In the genomic region with DNA sequence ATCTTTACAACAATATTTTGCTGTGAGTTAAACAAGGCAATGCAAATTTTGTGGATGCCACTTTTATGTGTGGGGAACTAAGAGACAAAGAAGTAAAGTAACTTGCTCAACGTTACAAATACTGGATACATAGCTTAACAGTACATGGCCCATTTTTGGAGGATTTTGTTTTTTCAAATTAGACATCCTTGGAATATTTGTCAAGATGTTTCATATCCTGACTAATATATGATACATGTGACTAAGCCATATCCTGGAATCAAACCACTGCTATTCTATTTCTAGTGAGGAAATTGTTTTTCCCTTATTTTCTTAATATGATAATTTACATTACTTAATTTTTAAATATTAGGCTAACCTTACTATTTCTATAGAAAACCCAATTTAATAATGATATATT, we compare ENCODE assay signal across 28 cellular contexts.
A peak's percentile ranks its signal among the peaks of the same experiment; 100 is the strongest.
DNase-seq lines count a peak whose midpoint lies in the region; ATAC-seq and TF ChIP-seq lines count a peak whose summit lies in the region.
"Had no signal": no experiment of that assay in that cellular context is flagged by ENCODE, and none has a peak within 500 bp of the region (broad histone marks: within the 10 kb centered on the region; RNA-seq: fewer than 3 reads in every experiment).

No MANE protein-coding gene starts in this region.

- no peak overlapping the region for H3K18ac ChIP-seq in mesenchymal stem cell (ENCODE audit: low read depth in 1 of 2, low read length in 2 of 2)

- ATAC-seq in GM23338 (no peak), HG03342 (IDR thresholded peaks at IDR 0.05; ENCODE audit: unreplicated experiment) (no peak), GM19023 (IDR thresholded peaks at IDR 0.05; ENCODE audit: unreplicated experiment) (no peak)
- ATAC-seq: left ventricle myocardium superior; stimulated activated naive B cell treated with anti-CD40 and anti-IgM and Interleukin-4, amounts not matched to agents 10 μg/mL and 1 μg/mL and 100 μg/mL, for 72 hours had no signal

- H3K79me1 ChIP-seq in mesenchymal stem cell (replicated peaks; ENCODE audit: low read length, poor library complexity, severe bottlenecking), result no peaks in the 10 kb centered on the region

- H2BK120ac ChIP-seq in mesenchymal stem cell (ENCODE audit: low read depth, low read length), result no peak overlapping the region

- no peak overlapping the region for H3K27ac Mint-ChIP-seq in GM23338
- H3K27ac Mint-ChIP-seq: CD4-positive, alpha-beta T cell; progenitor cell of endocrine pancreas; stimulated activated naive B cell treated with anti-CD40 and anti-IgM and Interleukin-4, amounts not matched to agents 10 μg/mL and 1 μg/mL and 100 μg/mL, for 72 hours had no signal

- H3K4me3 ChIP-seq in epithelial cell of esophagus (ENCODE audit: low read length) (no peak overlapping the region), mesenchymal stem cell (ENCODE audit: insufficient read depth in 1 of 2, low read depth in 1 of 2, low read length in 2 of 2) (peak overlapping the region in 1 of 2 experiments; percentile 12), MM.1S (ENCODE audit: low read length) (no peak overlapping the region), GM23338 (no peak overlapping the region)
- H3K4me3 ChIP-seq: PC-9, sigmoid colon had no signal

- no CpG with 5 or more reads among the region's 1 CpG for WGBS in mesenchymal stem cell

- no peak overlapping the region for H2AFZ ChIP-seq in mesenchymal stem cell (ENCODE audit: low read depth, low read length)
- no peak overlapping the region for H2AFZ ChIP-seq in MM.1S (ENCODE audit: low read length)
- H2AFZ ChIP-seq in GM23338, result no peak overlapping the region
- H2AFZ ChIP-seq: PC-9 had no signal

- no peak overlapping the region for H2AK5ac ChIP-seq in mesenchymal stem cell (ENCODE audit: low read length, severe bottlenecking)

- H3K36me3 Mint-ChIP-seq in GM23338 (ENCODE audit: low read depth), result no peaks in the 10 kb centered on the region
- H3K36me3 Mint-ChIP-seq: stimulated activated naive B cell treated with anti-CD40 and anti-IgM and Interleukin-4, amounts not matched to agents 10 μg/mL and 1 μg/mL and 100 μg/mL, for 72 hours had no signal

- no peaks in the 10 kb centered on the region for H4K20me1 ChIP-seq in MM.1S (ENCODE audit: insufficient read depth, low read length)
- no peaks in the 10 kb centered on the region for H4K20me1 ChIP-seq in GM23338 (replicated peaks; ENCODE audit: insufficient read depth)

- DNase-seq in ELR (ENCODE audit: low read depth), result peak; percentile 59
- peak; percentile 14 for DNase-seq in NCI-H226
- peak; percentile 5 for DNase-seq in epithelial cell of esophagus (ENCODE audit: low read depth)
- DNase-seq in mesenchymal stem cell, result no peak
- no peak for DNase-seq in MM.1S
- no peak for DNase-seq in GM23338 (ENCODE audit: low spot score)
- DNase-seq: activated CD4-positive, alpha-beta T cell treated with anti-CD3 and anti-CD28 coated beads for 4 hours; activated gamma-delta T cell treated with Interleukin-2 at 50 U/mL for 16 hours; activated T-cell treated with anti-CD3 and anti-CD28 coated beads, Interleukin-2, amount 50 U/mL, for 1 hour; CD4-positive, alpha-beta T cell; effector CD8-positive, alpha-beta T cell; erythroblast; H7; islet precursor cell; left ventricle myocardium superior; NCI-H146; PC-9; SHP77; sigmoid colon; stimulated activated CD4-positive, alpha-beta T cell treated with anti-CD3 and anti-CD28 coated beads, Interleukin-15, amount 100 ng/mL, for 24 hours; stimulated activated naive B cell treated with anti-CD40 and anti-IgM and Interleukin-4, amounts not matched to agents 10 μg/mL and 1 μg/mL and 100 μg/mL, for 72 hours; SW 1271; T-helper 9 cell had no signal

- H3K9me2 ChIP-seq in MM.1S (replicated peaks; ENCODE audit: insufficient read depth, low read length) (no peaks in the 10 kb centered on the region), GM23338 (ENCODE audit: insufficient read depth) (no peaks in the 10 kb centered on the region)

- H3K9ac ChIP-seq in mesenchymal stem cell (ENCODE audit: low read length) (peak overlapping the region; percentile 26), MM.1S (ENCODE audit: low read length) (no peak overlapping the region)
- H3K9ac ChIP-seq: KMS-11 had no signal

- H4K91ac ChIP-seq in mesenchymal stem cell (ENCODE audit: low read length), result no peak overlapping the region

- H3F3A ChIP-seq in MM.1S (ENCODE audit: insufficient read depth, low read length) (no peaks in the 10 kb centered on the region), GM23338 (replicated peaks; ENCODE audit: low read depth) (no peaks in the 10 kb centered on the region)

- peaks cover 7% of the 10 kb centered on the region; the same call in 1 of the 3 replicates for H3K4me1 Mint-ChIP-seq in GM23338
- H3K4me1 Mint-ChIP-seq: stimulated activated naive B cell treated with anti-CD40 and anti-IgM and Interleukin-4, amounts not matched to agents 10 μg/mL and 1 μg/mL and 100 μg/mL, for 72 hours had no signal

- H3K36me3 ChIP-seq in mesenchymal stem cell (ENCODE audit: control insufficient read depth in 1 of 2, insufficient read depth in 2 of 2, low read depth in 1 of 2, low read length in 2 of 2) (no peaks in the 10 kb centered on the region), MM.1S (replicated peaks; ENCODE audit: insufficient read depth, low read length) (no peaks in the 10 kb centered on the region), GM23338 (ENCODE audit: insufficient read depth) (no peaks in the 10 kb centered on the region)
- H3K36me3 ChIP-seq: sigmoid colon had no signal

- no peak overlapping the region for H4K8ac ChIP-seq in mesenchymal stem cell (ENCODE audit: low read length)

- H3K4ac ChIP-seq in mesenchymal stem cell (ENCODE audit: low read depth in 1 of 2, low read length in 2 of 2), result no peak overlapping the region

- no peak overlapping the region for H2BK12ac ChIP-seq in mesenchymal stem cell (ENCODE audit: low read length in 2 of 2)

- H2BK15ac ChIP-seq in mesenchymal stem cell (ENCODE audit: low read depth, poor library complexity, severe bottlenecking), result no peak overlapping the region

- H3K27me3 ChIP-seq in mesenchymal stem cell (ENCODE audit: control insufficient read depth in 1 of 2, insufficient read depth in 1 of 2, low read length in 2 of 2), result no peaks in the 10 kb centered on the region
- no peaks in the 10 kb centered on the region for H3K27me3 ChIP-seq in MM.1S (replicated peaks; ENCODE audit: insufficient read depth, low read length)
- H3K27me3 ChIP-seq in GM23338 (ENCODE audit: insufficient read depth), result no peaks in the 10 kb centered on the region
- H3K27me3 ChIP-seq: sigmoid colon had no signal

- H2BK5ac ChIP-seq in mesenchymal stem cell (ENCODE audit: low read depth, low read length, poor library complexity, severe bottlenecking), result no peak overlapping the region

- no peak overlapping the region for H3K14ac ChIP-seq in mesenchymal stem cell (ENCODE audit: low read length in 2 of 2)

- H3K27me3 Mint-ChIP-seq in GM23338 (ENCODE audit: insufficient read depth, low read depth, poor library complexity), result no peaks in the 10 kb centered on the region
- H3K27me3 Mint-ChIP-seq: CD4-positive, alpha-beta T cell; progenitor cell of endocrine pancreas; stimulated activated naive B cell treated with anti-CD40 and anti-IgM and Interleukin-4, amounts not matched to agents 10 μg/mL and 1 μg/mL and 100 μg/mL, for 72 hours had no signal

- no peaks in the 10 kb centered on the region for H3K79me2 ChIP-seq in MM.1S (ENCODE audit: low read length)
- H3K79me2 ChIP-seq in GM23338 (replicated peaks; ENCODE audit: insufficient read depth), result no peaks in the 10 kb centered on the region

- H3K9me3 Mint-ChIP-seq in GM23338, result no peaks in the 10 kb centered on the region

- H3K4me3 Mint-ChIP-seq in GM23338, result no peak overlapping the region
- H3K4me3 Mint-ChIP-seq: CD4-positive, alpha-beta T cell; stimulated activated naive B cell treated with anti-CD40 and anti-IgM and Interleukin-4, amounts not matched to agents 10 μg/mL and 1 μg/mL and 100 μg/mL, for 72 hours had no signal

- H3K4me1 ChIP-seq in mesenchymal stem cell (ENCODE audit: control insufficient read depth, insufficient read depth, low read depth, low read length) (no peaks in the 10 kb centered on the region), MM.1S (ENCODE audit: low read length) (no peaks in the 10 kb centered on the region), GM23338 (ENCODE audit: insufficient read depth) (no peaks in the 10 kb centered on the region)
- H3K4me1 ChIP-seq: sigmoid colon had no signal

- no peaks in the 10 kb centered on the region for H3K9me3 ChIP-seq in mesenchymal stem cell (ENCODE audit: control insufficient read depth, low read length)
- H3K9me3 ChIP-seq in MM.1S (replicated peaks; ENCODE audit: insufficient read depth, low read length), result no peaks in the 10 kb centered on the region
- H3K9me3 ChIP-seq: sigmoid colon had no signal

- no peak overlapping the region for H3K23ac ChIP-seq in mesenchymal stem cell (ENCODE audit: low read length in 2 of 2)

- no peak for TF ChIP-seq CTCF in epithelial cell of esophagus (IDR thresholded peaks at IDR 0.05; ENCODE audit: insufficient read depth, low read depth, low read length, missing control alignments)
- TF ChIP-seq CTCF in MM.1S (IDR thresholded peaks at IDR 0.05; ENCODE audit: low read length), result no peak
- no peak for TF ChIP-seq CTCF in GM23338 (conservative IDR thresholded peaks at IDR 0.05; ENCODE audit: low read depth in 2 of 2)

- H3K27ac ChIP-seq in mesenchymal stem cell (ENCODE audit: low read length, poor library complexity, severe bottlenecking) (no peak overlapping the region), MM.1S (ENCODE audit: low read length) (no peak overlapping the region), GM23338 (ENCODE audit: low read depth) (no peak overlapping the region)
- H3K27ac ChIP-seq: KMS-11, PC-9, sigmoid colon, VCaP had no signal

- H3K4me2 ChIP-seq in mesenchymal stem cell (ENCODE audit: low read length, poor library complexity, severe bottlenecking) (no peak overlapping the region), MM.1S (ENCODE audit: low read depth, low read length) (no peak overlapping the region), GM23338 (no peak overlapping the region)
- H3K4me2 ChIP-seq: KMS-11, PC-9 had no signal

Comparison
In these comparisons a context has a peak if more than half of its experiments do, and no peak if none do; other contexts are left out.
1. DNase-seq: peak in ELR (single experiment), NCI-H226 (single experiment) and epithelial cell of esophagus (single experiment); none in mesenchymal stem cell (single experiment), MM.1S (single experiment) and GM23338 (single experiment).